In the genomic region with DNA sequence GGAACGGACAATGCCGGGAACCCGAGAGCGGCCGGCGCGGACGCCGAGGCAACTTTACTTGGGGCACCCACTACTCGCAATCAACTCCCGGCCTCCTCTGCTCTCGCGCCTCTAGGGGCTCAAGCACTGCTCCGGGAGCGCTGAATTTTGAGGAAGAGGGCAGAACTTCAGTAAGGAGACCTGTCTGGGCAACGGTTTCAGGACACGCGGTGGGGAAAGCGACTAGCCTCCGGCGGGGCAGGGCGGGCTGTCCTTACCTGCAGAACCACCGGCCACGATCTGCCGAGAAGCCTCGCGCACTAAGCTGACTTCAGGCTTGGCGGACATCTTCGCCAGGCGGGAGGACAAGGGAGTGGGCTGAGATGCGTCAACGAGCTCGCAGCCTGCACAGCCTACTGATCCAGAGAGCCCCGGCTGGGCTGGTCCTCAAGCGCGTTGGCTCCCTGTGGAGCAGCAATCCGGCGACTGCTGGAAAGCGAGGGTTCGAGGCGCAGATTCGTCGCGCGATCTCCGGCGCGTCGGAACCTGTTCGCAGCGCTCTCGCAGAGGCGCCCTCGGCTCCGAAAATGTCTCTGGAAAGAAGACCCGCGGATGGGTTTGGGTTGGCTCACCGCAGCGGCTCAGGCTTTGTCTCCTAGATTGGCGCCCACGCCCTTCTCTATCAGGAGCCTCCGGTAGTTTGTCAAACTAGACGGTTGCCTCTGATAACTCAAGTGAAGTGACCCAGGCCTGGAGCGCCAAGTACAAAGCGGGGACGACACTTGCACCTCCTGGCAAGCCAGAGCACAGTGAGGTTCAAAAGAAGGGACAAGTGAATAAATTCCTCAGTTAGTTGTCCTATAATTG, we compare ENCODE assay signal across 1 cellular context.
TF ChIP-seq lines count a peak whose summit lies in the region.

SLC25A21 (minus strand) TSS at position 583 of the 846 bp plus-strand sequence.

TF ChIP-seq in HEK293, 187 proteins besides CTCF, POLR2A, EP300 and RAD21 (continued from another document and continues in another):
- TF ChIP-seq TCF7L2 (IDR thresholded peaks at IDR 0.05; ENCODE audit: borderline replicate concordance, low read depth, low read length) = no peak
- TF ChIP-seq ZNF76 (tag by site-specific recombination; IDR thresholded peaks at IDR 0.05; ENCODE audit: borderline replicate concordance, low read depth) = peak; percentile 88
- TF ChIP-seq ZNF24 (tag by site-specific recombination; IDR thresholded peaks at IDR 0.05) = peak; percentile 64; the same call in 1 of the 2 replicates
- TF ChIP-seq ZNF600 (tag by site-specific recombination; IDR thresholded peaks at IDR 0.05) = peak; percentile 94
- TF ChIP-seq, protein P1, sequence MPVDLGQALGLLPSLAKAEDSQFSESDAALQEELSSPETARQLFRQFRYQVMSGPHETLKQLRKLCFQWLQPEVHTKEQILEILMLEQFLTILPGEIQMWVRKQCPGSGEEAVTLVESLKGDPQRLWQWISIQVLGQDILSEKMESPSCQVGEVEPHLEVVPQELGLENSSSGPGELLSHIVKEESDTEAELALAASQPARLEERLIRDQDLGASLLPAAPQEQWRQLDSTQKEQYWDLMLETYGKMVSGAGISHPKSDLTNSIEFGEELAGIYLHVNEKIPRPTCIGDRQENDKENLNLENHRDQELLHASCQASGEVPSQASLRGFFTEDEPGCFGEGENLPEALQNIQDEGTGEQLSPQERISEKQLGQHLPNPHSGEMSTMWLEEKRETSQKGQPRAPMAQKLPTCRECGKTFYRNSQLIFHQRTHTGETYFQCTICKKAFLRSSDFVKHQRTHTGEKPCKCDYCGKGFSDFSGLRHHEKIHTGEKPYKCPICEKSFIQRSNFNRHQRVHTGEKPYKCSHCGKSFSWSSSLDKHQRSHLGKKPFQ (tag by site-specific recombination; IDR thresholded peaks at IDR 0.05) = no peak; the same call in 1 of the 2 replicates
- TF ChIP-seq ZNF639 (tag by site-specific recombination; IDR thresholded peaks at IDR 0.05) = peak; percentile 35; the same call in 1 of the 2 replicates
- no peak; the same call in 1 of the 2 replicates for TF ChIP-seq ZNF146 (tag by site-specific recombination; IDR thresholded peaks at IDR 0.05)
- TF ChIP-seq, protein P2, sequence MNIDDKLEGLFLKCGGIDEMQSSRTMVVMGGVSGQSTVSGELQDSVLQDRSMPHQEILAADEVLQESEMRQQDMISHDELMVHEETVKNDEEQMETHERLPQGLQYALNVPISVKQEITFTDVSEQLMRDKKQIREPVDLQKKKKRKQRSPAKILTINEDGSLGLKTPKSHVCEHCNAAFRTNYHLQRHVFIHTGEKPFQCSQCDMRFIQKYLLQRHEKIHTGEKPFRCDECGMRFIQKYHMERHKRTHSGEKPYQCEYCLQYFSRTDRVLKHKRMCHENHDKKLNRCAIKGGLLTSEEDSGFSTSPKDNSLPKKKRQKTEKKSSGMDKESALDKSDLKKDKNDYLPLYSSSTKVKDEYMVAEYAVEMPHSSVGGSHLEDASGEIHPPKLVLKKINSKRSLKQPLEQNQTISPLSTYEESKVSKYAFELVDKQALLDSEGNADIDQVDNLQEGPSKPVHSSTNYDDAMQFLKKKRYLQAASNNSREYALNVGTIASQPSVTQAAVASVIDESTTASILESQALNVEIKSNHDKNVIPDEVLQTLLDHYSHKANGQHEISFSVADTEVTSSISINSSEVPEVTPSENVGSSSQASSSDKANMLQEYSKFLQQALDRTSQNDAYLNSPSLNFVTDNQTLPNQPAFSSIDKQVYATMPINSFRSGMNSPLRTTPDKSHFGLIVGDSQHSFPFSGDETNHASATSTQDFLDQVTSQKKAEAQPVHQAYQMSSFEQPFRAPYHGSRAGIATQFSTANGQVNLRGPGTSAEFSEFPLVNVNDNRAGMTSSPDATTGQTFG (tag by site-specific recombination; IDR thresholded peaks at IDR 0.05; ENCODE audit: borderline replicate concordance) = no peak
- no peak for TF ChIP-seq WT1 (tag by site-specific recombination; IDR thresholded peaks at IDR 0.05)
- no peak for TF ChIP-seq BCL6B (tag by site-specific recombination; IDR thresholded peaks at IDR 0.05)
- TF ChIP-seq, protein P3, sequence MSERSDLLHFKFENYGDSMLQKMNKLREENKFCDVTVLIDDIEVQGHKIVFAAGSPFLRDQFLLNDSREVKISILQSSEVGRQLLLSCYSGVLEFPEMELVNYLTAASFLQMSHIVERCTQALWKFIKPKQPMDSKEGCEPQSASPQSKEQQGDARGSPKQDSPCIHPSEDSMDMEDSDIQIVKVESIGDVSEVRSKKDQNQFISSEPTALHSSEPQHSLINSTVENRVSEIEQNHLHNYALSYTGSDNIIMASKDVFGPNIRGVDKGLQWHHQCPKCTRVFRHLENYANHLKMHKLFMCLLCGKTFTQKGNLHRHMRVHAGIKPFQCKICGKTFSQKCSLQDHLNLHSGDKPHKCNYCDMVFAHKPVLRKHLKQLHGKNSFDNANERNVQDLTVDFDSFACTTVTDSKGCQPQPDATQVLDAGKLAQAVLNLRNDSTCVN (tag by site-specific recombination; optimal IDR thresholded peaks at IDR 0.05) = peak; percentile 80
- TF ChIP-seq HOXA7 (CRISPR knock-in tag; IDR thresholded peaks at IDR 0.05; ENCODE audit: borderline replicate concordance) = no peak
- TF ChIP-seq GLI2 (tag by site-specific recombination; IDR thresholded peaks at IDR 0.05; ENCODE audit: borderline replicate concordance, low read depth) = no peak
- TF ChIP-seq OVOL3 (tag by site-specific recombination; IDR thresholded peaks at IDR 0.05) = no peak
- no peak for TF ChIP-seq ZNF830 (tag by site-specific recombination; IDR thresholded peaks at IDR 0.05; ENCODE audit: low read depth)
- TF ChIP-seq ZNF585B (tag by site-specific recombination; IDR thresholded peaks at IDR 0.05) = no peak
- TF ChIP-seq, protein P4, sequence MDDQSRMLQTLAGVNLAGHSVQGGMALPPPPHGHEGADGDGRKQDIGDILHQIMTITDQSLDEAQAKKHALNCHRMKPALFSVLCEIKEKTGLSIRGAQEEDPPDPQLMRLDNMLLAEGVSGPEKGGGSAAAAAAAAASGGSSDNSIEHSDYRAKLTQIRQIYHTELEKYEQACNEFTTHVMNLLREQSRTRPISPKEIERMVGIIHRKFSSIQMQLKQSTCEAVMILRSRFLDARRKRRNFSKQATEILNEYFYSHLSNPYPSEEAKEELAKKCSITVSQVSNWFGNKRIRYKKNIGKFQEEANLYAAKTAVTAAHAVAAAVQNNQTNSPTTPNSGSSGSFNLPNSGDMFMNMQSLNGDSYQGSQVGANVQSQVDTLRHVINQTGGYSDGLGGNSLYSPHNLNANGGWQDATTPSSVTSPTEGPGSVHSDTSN (CRISPR knock-in tag; IDR thresholded peaks at IDR 0.05) = peak; percentile 74; the same call in 1 of the 2 replicates
- no peak for TF ChIP-seq ZNF292 (tag by site-specific recombination; IDR thresholded peaks at IDR 0.05; ENCODE audit: borderline replicate concordance, low read depth)
- TF ChIP-seq ZFP3 (tag by site-specific recombination; IDR thresholded peaks at IDR 0.05; ENCODE audit: low read depth) = no peak
- peak; percentile 82; the same call in 1 of the 2 replicates for TF ChIP-seq ZFP37 (tag by site-specific recombination; IDR thresholded peaks at IDR 0.05)
- no peak for TF ChIP-seq HOXC10 (CRISPR knock-in tag; IDR thresholded peaks at IDR 0.05)
- no peak for TF ChIP-seq ZNF473 (tag by site-specific recombination; IDR thresholded peaks at IDR 0.05)
- TF ChIP-seq ZNF544 (tag by site-specific recombination; IDR thresholded peaks at IDR 0.05) = no peak
- no peak; the same call in 1 of the 2 replicates for TF ChIP-seq ZNF843 (tag by site-specific recombination; IDR thresholded peaks at IDR 0.05)
- no peak for TF ChIP-seq ZNF155 (tag by site-specific recombination; IDR thresholded peaks at IDR 0.05)
- TF ChIP-seq ZNF629 (tag by site-specific recombination; IDR thresholded peaks at IDR 0.05) = peak; percentile 58
- no peak for TF ChIP-seq ZNF677 (tag by site-specific recombination; IDR thresholded peaks at IDR 0.05)
- TF ChIP-seq MEIS1 (CRISPR knock-in tag; IDR thresholded peaks at IDR 0.05; ENCODE audit: borderline replicate concordance) = no peak
- peak; percentile 34; the same call in 1 of the 2 replicates for TF ChIP-seq ZNF121 (tag by site-specific recombination; IDR thresholded peaks at IDR 0.05)
- TF ChIP-seq, protein P5, sequence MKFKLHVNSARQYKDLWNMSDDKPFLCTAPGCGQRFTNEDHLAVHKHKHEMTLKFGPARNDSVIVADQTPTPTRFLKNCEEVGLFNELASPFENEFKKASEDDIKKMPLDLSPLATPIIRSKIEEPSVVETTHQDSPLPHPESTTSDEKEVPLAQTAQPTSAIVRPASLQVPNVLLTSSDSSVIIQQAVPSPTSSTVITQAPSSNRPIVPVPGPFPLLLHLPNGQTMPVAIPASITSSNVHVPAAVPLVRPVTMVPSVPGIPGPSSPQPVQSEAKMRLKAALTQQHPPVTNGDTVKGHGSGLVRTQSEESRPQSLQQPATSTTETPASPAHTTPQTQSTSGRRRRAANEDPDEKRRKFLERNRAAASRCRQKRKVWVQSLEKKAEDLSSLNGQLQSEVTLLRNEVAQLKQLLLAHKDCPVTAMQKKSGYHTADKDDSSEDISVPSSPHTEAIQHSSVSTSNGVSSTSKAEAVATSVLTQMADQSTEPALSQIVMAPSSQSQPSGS (tag by site-specific recombination; IDR thresholded peaks at IDR 0.05; ENCODE audit: low read depth) = no peak
- no peak; the same call in none of the 2 replicates for TF ChIP-seq ZNF2 (tag by site-specific recombination; IDR thresholded peaks at IDR 0.05)
- TF ChIP-seq, protein P6, sequence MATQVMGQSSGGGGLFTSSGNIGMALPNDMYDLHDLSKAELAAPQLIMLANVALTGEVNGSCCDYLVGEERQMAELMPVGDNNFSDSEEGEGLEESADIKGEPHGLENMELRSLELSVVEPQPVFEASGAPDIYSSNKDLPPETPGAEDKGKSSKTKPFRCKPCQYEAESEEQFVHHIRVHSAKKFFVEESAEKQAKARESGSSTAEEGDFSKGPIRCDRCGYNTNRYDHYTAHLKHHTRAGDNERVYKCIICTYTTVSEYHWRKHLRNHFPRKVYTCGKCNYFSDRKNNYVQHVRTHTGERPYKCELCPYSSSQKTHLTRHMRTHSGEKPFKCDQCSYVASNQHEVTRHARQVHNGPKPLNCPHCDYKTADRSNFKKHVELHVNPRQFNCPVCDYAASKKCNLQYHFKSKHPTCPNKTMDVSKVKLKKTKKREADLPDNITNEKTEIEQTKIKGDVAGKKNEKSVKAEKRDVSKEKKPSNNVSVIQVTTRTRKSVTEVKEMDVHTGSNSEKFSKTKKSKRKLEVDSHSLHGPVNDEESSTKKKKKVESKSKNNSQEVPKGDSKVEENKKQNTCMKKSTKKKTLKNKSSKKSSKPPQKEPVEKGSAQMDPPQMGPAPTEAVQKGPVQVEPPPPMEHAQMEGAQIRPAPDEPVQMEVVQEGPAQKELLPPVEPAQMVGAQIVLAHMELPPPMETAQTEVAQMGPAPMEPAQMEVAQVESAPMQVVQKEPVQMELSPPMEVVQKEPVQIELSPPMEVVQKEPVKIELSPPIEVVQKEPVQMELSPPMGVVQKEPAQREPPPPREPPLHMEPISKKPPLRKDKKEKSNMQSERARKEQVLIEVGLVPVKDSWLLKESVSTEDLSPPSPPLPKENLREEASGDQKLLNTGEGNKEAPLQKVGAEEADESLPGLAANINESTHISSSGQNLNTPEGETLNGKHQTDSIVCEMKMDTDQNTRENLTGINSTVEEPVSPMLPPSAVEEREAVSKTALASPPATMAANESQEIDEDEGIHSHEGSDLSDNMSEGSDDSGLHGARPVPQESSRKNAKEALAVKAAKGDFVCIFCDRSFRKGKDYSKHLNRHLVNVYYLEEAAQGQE (tag by site-specific recombination; IDR thresholded peaks at IDR 0.05) = peak; percentile 87
- TF ChIP-seq ZNF366 (tag by site-specific recombination; conservative IDR thresholded peaks at IDR 0.05) = no peak
- peak; percentile 96; the same call in 1 of the 2 replicates for TF ChIP-seq TRIM28 (IDR thresholded peaks at IDR 0.05; ENCODE audit: borderline replicate concordance, low read length)
- no peak for TF ChIP-seq ZNF211 (tag by site-specific recombination; IDR thresholded peaks at IDR 0.05; ENCODE audit: low read depth)
- no peak for TF ChIP-seq IKZF3 (tag by site-specific recombination; IDR thresholded peaks at IDR 0.05)
- TF ChIP-seq ZNF132 (tag by site-specific recombination; IDR thresholded peaks at IDR 0.05; ENCODE audit: borderline replicate concordance) = no peak
- no peak for TF ChIP-seq ZNF248 (tag by site-specific recombination; IDR thresholded peaks at IDR 0.05)
- TF ChIP-seq ZNF558 (tag by site-specific recombination; IDR thresholded peaks at IDR 0.05) = no peak; the same call in 1 of the 2 replicates
- TF ChIP-seq ZNF221 (tag by site-specific recombination; IDR thresholded peaks at IDR 0.05; ENCODE audit: borderline replicate concordance) = no peak
- TF ChIP-seq KLF7 (tag by site-specific recombination; IDR thresholded peaks at IDR 0.05; ENCODE audit: borderline replicate concordance) = no peak
- no peak for TF ChIP-seq ZNF664 (tag by site-specific recombination; IDR thresholded peaks at IDR 0.05)
- TF ChIP-seq ZNF391 (tag by site-specific recombination; IDR thresholded peaks at IDR 0.05; ENCODE audit: borderline replicate concordance, low read depth) = no peak
- TF ChIP-seq ZNF169 (tag by site-specific recombination; IDR thresholded peaks at IDR 0.05) = no peak
- TF ChIP-seq, protein P7, sequence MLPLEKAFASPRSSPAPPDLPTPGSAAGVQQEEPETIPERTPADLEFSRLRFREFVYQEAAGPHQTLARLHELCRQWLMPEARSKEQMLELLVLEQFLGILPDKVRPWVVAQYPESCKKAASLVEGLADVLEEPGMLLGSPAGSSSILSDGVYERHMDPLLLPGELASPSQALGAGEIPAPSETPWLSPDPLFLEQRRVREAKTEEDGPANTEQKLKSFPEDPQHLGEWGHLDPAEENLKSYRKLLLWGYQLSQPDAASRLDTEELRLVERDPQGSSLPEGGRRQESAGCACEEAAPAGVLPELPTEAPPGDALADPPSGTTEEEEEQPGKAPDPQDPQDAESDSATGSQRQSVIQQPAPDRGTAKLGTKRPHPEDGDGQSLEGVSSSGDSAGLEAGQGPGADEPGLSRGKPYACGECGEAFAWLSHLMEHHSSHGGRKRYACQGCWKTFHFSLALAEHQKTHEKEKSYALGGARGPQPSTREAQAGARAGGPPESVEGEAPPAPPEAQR (tag by site-specific recombination; IDR thresholded peaks at IDR 0.05) = no peak
- TF ChIP-seq ZNF658 (tag by site-specific recombination; IDR thresholded peaks at IDR 0.05) = no peak
